Comparison of ENCODE assay signal across 16 cellular contexts in genomic region chr5:41336471-41336870, GRCh38.
DNase-seq lines count a peak whose midpoint lies in the region; ATAC-seq and TF ChIP-seq lines count a peak whose summit lies in the region.
"Had no signal": no experiment of that assay in that cellular context is flagged by ENCODE, and none has a peak within 500 bp of the region (broad histone marks: within the 10 kb centered on the region; RNA-seq: fewer than 3 reads in every experiment).

No MANE protein-coding gene starts in this region.

- H4K5ac ChIP-seq in mesendoderm (ENCODE audit: low read length): no peak overlapping the region

- H2BK120ac ChIP-seq in neuronal stem cell (ENCODE audit: low read depth, low read length) (no peak overlapping the region), mesendoderm (ENCODE audit: low read depth, low read length) (no peak overlapping the region)

- no peaks in the 10 kb centered on the region for H3K9me3 Mint-ChIP-seq in type B pancreatic cell
- H3K9me3 Mint-ChIP-seq: H9 had no signal

- H3K27ac Mint-ChIP-seq in type B pancreatic cell: no peak overlapping the region
- H3K27ac Mint-ChIP-seq: CD4-positive, alpha-beta T cell; H9 had no signal

- peaks cover 12% of the 10 kb centered on the region for H3K27me3 Mint-ChIP-seq in type B pancreatic cell
- H3K27me3 Mint-ChIP-seq: CD4-positive, alpha-beta T cell had no signal

- H3K18ac ChIP-seq in neuronal stem cell (ENCODE audit: low read length) (no peak overlapping the region), mesendoderm (ENCODE audit: low read length) (no peak overlapping the region)

- no peak for ATAC-seq in heart right ventricle
- ATAC-seq in GM21515 (IDR thresholded peaks at IDR 0.05; ENCODE audit: unreplicated experiment): no peak
- ATAC-seq: A549 had no signal

- no peaks in the 10 kb centered on the region for H3K79me2 ChIP-seq in hepatocyte
- no peaks in the 10 kb centered on the region for H3K79me2 ChIP-seq in mesendoderm (ENCODE audit: control insufficient read depth, insufficient read depth, low read length)

- DNase-seq in left ventricle myocardium inferior: no peak
- DNase-seq in heart right ventricle: no peak
- DNase-seq in hepatocyte (ENCODE audit: low spot score): no peak
- DNase-seq in neuronal stem cell (ENCODE audit: low spot score): no peak
- no peak for DNase-seq in mesendoderm
- no peak for DNase-seq in type B pancreatic cell (ENCODE audit: extremely low spot score, unreplicated experiment)
- DNase-seq: AML-193; Caco-2; CD4-positive, alpha-beta T cell; GDM1; GOT3; H9 had no signal

- no peaks in the 10 kb centered on the region for H3K36me3 ChIP-seq in left ventricle myocardium inferior
- no peaks in the 10 kb centered on the region for H3K36me3 ChIP-seq in heart right ventricle
- no peaks in the 10 kb centered on the region for H3K36me3 ChIP-seq in hepatocyte (replicated peaks; ENCODE audit: insufficient read depth, low read depth)
- H3K36me3 ChIP-seq in neuronal stem cell (replicated peaks in 1 of 2; ENCODE audit: control insufficient read depth in 2 of 2, insufficient read depth in 2 of 2, low read length in 2 of 2): no peaks in the 10 kb centered on the region
- no peaks in the 10 kb centered on the region for H3K36me3 ChIP-seq in mesendoderm (ENCODE audit: control insufficient read depth, insufficient read depth, low read length)

- no peaks in the 10 kb centered on the region for H3K9me2 ChIP-seq in hepatocyte (replicated peaks; ENCODE audit: insufficient read depth)

- H3K9me3 ChIP-seq in left ventricle myocardium inferior (replicated peaks): peaks cover 3% of the 10 kb centered on the region
- no peaks in the 10 kb centered on the region for H3K9me3 ChIP-seq in heart right ventricle
- no peaks in the 10 kb centered on the region for H3K9me3 ChIP-seq in hepatocyte (ENCODE audit: low read depth)
- H3K9me3 ChIP-seq in neuronal stem cell (replicated peaks in 1 of 2; ENCODE audit: control insufficient read depth in 2 of 2, insufficient read depth in 1 of 2, low read depth in 1 of 2, low read length in 2 of 2): no peaks in the 10 kb centered on the region
- H3K9me3 ChIP-seq: A549, Caco-2 had no signal

- no peak overlapping the region for H4K91ac ChIP-seq in neuronal stem cell (ENCODE audit: low read depth, low read length, poor library complexity)

- H2BK5ac ChIP-seq in neuronal stem cell (ENCODE audit: low read length) (no peak overlapping the region), mesendoderm (ENCODE audit: low read length) (no peak overlapping the region)

- H3K4me2 ChIP-seq in hepatocyte (no peak overlapping the region), neuronal stem cell (ENCODE audit: insufficient read depth, low read length, poor library complexity, severe bottlenecking) (no peak overlapping the region), mesendoderm (ENCODE audit: low read length) (no peak overlapping the region)
- H3K4me2 ChIP-seq: A549 had no signal

- H3K36me3 Mint-ChIP-seq in type B pancreatic cell: no peaks in the 10 kb centered on the region

- H3K79me1 ChIP-seq in neuronal stem cell (ENCODE audit: low read depth, low read length): no peaks in the 10 kb centered on the region
- no peaks in the 10 kb centered on the region for H3K79me1 ChIP-seq in mesendoderm (ENCODE audit: low read length)

- no peaks in the 10 kb centered on the region for H4K20me1 ChIP-seq in hepatocyte (ENCODE audit: insufficient read depth, poor library complexity, severe bottlenecking)

- intact Hi-C loops in left ventricle myocardium inferior (cut with micrococcal nuclease): no loop called here
- intact Hi-C loops in heart right ventricle (cut with DNase I): loop anchor here in 1 of 10 donors (5.0 kb wide), 2 partner anchors 69 to 434 kb away; no protein-coding TSS in a partner anchor

- no peak overlapping the region for H2BK12ac ChIP-seq in neuronal stem cell (ENCODE audit: low read length)

- TF ChIP-seq CTCF in left ventricle myocardium inferior (IDR thresholded peaks at IDR 0.05; ENCODE audit: borderline replicate concordance) (no peak), heart right ventricle (IDR thresholded peaks at IDR 0.05) (no peak), hepatocyte (IDR thresholded peaks at IDR 0.05; ENCODE audit: poor library complexity) (no peak), type B pancreatic cell (conservative IDR thresholded peaks at IDR 0.05) (no peak)

- H2AFZ ChIP-seq in hepatocyte: no peak overlapping the region
- peak overlapping the region; percentile 56 for H2AFZ ChIP-seq in neuronal stem cell (ENCODE audit: low read length)

- H3K4me1 ChIP-seq in left ventricle myocardium inferior (peaks cover 74% of the 10 kb centered on the region), heart right ventricle (peaks cover 7 to 59% (median 31%) of the 10 kb centered on the region in 9 donors), hepatocyte (ENCODE audit: insufficient read depth) (no peaks in the 10 kb centered on the region), neuronal stem cell (ENCODE audit: control insufficient read depth in 2 of 2, insufficient read depth in 1 of 2, low read depth in 1 of 2, low read length in 2 of 2) (peaks cover 1 to 15% of the 10 kb centered on the region in 2 donors), mesendoderm (ENCODE audit: control insufficient read depth, low read depth, low read length) (no peaks in the 10 kb centered on the region)
- H3K4me1 ChIP-seq: Caco-2 had no signal

- H3K4me3 Mint-ChIP-seq in type B pancreatic cell: no peak overlapping the region
- H3K4me3 Mint-ChIP-seq: CD4-positive, alpha-beta T cell; H9 had no signal

- H3K23ac ChIP-seq in neuronal stem cell (ENCODE audit: low read depth, low read length, poor library complexity): no peak overlapping the region
- H3K23ac ChIP-seq in mesendoderm (ENCODE audit: low read length): no peak overlapping the region

- whole genome bisulfite sequencing in heart right ventricle, 2 donors: 60 to 79% methylated on average over 1 of the region's 1 CpG
- 60% methylated on average over 1 of the region's 1 CpG for WGBS in hepatocyte (ENCODE audit: low lambda C conversion rate, missing lambda C conversion rate)
- no CpG with 5 or more reads among the region's 1 CpG for WGBS in neuronal stem cell (ENCODE audit: extremely low coverage in 2 of 2, insufficient read length in 2 of 2, insufficient replicate concordance in 1 of 2), 2 donors
- WGBS in mesendoderm (ENCODE audit: extremely low coverage, insufficient coverage, low lambda C conversion rate): no CpG with 5 or more reads among the region's 1 CpG

- H3K4ac ChIP-seq in neuronal stem cell (ENCODE audit: low read length) (no peak overlapping the region), mesendoderm (ENCODE audit: low read depth, low read length) (no peak overlapping the region)

- H4K8ac ChIP-seq in neuronal stem cell (ENCODE audit: low read depth, low read length) (no peak overlapping the region), mesendoderm (ENCODE audit: low read depth, low read length) (no peak overlapping the region)

- no peak overlapping the region for H3K14ac ChIP-seq in neuronal stem cell (ENCODE audit: low read length)

- H2AK5ac ChIP-seq in neuronal stem cell (ENCODE audit: low read depth, low read length) (no peak overlapping the region), mesendoderm (ENCODE audit: low read length) (no peak overlapping the region)

- no peak overlapping the region for H3K4me3 ChIP-seq in left ventricle myocardium inferior
- no peak overlapping the region for H3K4me3 ChIP-seq in heart right ventricle
- H3K4me3 ChIP-seq in hepatocyte: no peak overlapping the region
- no peak overlapping the region for H3K4me3 ChIP-seq in neuronal stem cell (ENCODE audit: low read length in 2 of 2)
- no peak overlapping the region for H3K4me3 ChIP-seq in mesendoderm (ENCODE audit: low read length)
- H3K4me3 ChIP-seq: A549 had no signal

- H2BK15ac ChIP-seq in neuronal stem cell (ENCODE audit: low read length): no peak overlapping the region
- no peak overlapping the region for H2BK15ac ChIP-seq in mesendoderm (replicated peaks; ENCODE audit: low read depth)

- H3K9ac ChIP-seq in neuronal stem cell (ENCODE audit: low read depth, low read length, poor library complexity): no peak overlapping the region
- no peak overlapping the region for H3K9ac ChIP-seq in mesendoderm (ENCODE audit: low read length)

- H3K27ac ChIP-seq in left ventricle myocardium inferior (replicated peaks): peak overlapping the region; percentile 79
- peak overlapping the region in 2 of 10 donors; percentile 7 to 20 for H3K27ac ChIP-seq in heart right ventricle
- peak overlapping the region; percentile 13 for H3K27ac ChIP-seq in hepatocyte
- no peak overlapping the region for H3K27ac ChIP-seq in neuronal stem cell (replicated peaks; ENCODE audit: low read length)
- no peak overlapping the region for H3K27ac ChIP-seq in mesendoderm (ENCODE audit: low read depth, low read length)
- H3K27ac ChIP-seq: 22Rv1, A549, C4-2B had no signal

- H3K27me3 ChIP-seq in left ventricle myocardium inferior (ENCODE audit: low read depth) (no peaks in the 10 kb centered on the region), heart right ventricle (no peaks in the 10 kb centered on the region), hepatocyte (no peaks in the 10 kb centered on the region), neuronal stem cell (ENCODE audit: control insufficient read depth in 3 of 3, insufficient read depth in 3 of 3, low read depth in 1 of 3, low read length in 3 of 3) (no peaks in the 10 kb centered on the region), mesendoderm (ENCODE audit: insufficient read depth, low read length, poor library complexity) (no peaks in the 10 kb centered on the region)

- H3K56ac ChIP-seq in mesendoderm (ENCODE audit: low read length): no peak overlapping the region

- peaks cover 7% of the 10 kb centered on the region for H3K4me1 Mint-ChIP-seq in type B pancreatic cell (ENCODE audit: unreplicated experiment)

Comparison
In these comparisons a context has a peak if more than half of its experiments do, and no peak if none do; other contexts are left out.
1. H3K27ac ChIP-seq: peak in left ventricle myocardium inferior (single experiment) and hepatocyte (single experiment); none in neuronal stem cell (single experiment) and mesendoderm (single experiment).